Comparison of ENCODE assay signal across 7 cellular contexts in the genomic region with DNA sequence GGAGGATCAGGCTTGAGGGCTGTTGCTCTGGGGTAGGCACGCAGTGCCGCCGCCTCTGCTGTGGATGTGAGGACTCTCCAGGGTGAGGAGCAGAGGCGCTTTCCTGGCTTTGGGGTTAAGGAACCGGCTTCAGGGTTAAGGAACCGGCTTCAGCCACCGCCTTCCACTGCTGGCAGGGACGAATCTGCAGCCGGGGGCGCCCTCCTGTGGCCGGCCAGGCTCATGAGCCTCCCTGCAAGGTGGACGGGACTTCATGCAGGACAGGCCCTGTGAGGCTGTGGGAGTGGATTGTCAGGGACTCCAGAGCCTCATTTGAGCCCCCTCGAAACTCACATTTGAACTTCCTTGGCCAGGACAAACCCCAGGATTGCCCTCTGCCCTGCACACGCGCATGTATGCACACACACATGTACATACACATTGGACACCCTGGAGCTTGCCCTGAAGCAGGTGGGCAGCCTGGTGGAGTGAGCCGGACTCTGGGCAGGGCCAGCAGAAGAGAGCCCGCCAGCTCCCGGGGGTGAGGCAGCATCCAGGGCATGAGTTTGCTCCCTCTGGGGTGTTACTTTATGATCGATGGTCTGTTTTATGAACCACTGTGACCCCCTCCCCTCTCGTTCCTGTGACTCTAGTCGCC.
DNase-seq lines count a peak whose midpoint lies in the region; ATAC-seq and TF ChIP-seq lines count a peak whose summit lies in the region.

No MANE protein-coding gene starts in this region.

- TF ChIP-seq CTCF in LNCAP (IDR thresholded peaks at IDR 0.05) (peak; percentile 90), fibroblast of pulmonary artery (IDR thresholded peaks at IDR 0.05; ENCODE audit: low read length, missing control alignments) (peak; percentile 36), osteocyte (IDR thresholded peaks at IDR 0.05) (peak; percentile 48), natural killer cell (IDR thresholded peaks at IDR 0.05) (no peak)

- no peak overlapping the region for H3K4me3 ChIP-seq in fibroblast of pulmonary artery (replicated peaks; ENCODE audit: low read depth, low read length)

- ATAC-seq in GM19351 (IDR thresholded peaks at IDR 0.05; ENCODE audit: unreplicated experiment), result peak; percentile 51
- no peak for ATAC-seq in natural killer cell

- H3K9me3 Mint-ChIP-seq in osteocyte (ENCODE audit: unreplicated experiment) (no peaks in the 10 kb centered on the region), natural killer cell (no peaks in the 10 kb centered on the region)

- H3K27ac Mint-ChIP-seq in osteocyte (ENCODE audit: unreplicated experiment) (no peak overlapping the region), natural killer cell (no peak overlapping the region)

- H3K36me3 Mint-ChIP-seq in osteocyte (ENCODE audit: unreplicated experiment) (no peaks in the 10 kb centered on the region), natural killer cell (no peaks in the 10 kb centered on the region)

- H3K4me1 Mint-ChIP-seq in osteocyte (ENCODE audit: unreplicated experiment) (no peaks in the 10 kb centered on the region), natural killer cell (no peaks in the 10 kb centered on the region)

- no peaks in the 10 kb centered on the region for H3K27me3 Mint-ChIP-seq in osteocyte (ENCODE audit: unreplicated experiment)
- peaks cover 0 to 6% of the 10 kb centered on the region in 2 donors for H3K27me3 Mint-ChIP-seq in natural killer cell (ENCODE audit: low read depth in 2 of 2)

- intact Hi-C loops in natural killer cell (cut with micrococcal nuclease), result no loop called here

- H3K4me3 Mint-ChIP-seq in osteocyte (ENCODE audit: unreplicated experiment), result no peak overlapping the region
- no peak overlapping the region for H3K4me3 Mint-ChIP-seq in natural killer cell

- peak; percentile 14 for DNase-seq in DMS79 (lab: John Stamatoyannopoulos, UW)
- peak; percentile 71 for DNase-seq in UCSD-AML1 (lab: John Stamatoyannopoulos, UW; ENCODE audit: unreplicated experiment)
- peak; percentile 29 for DNase-seq in fibroblast of pulmonary artery (ENCODE audit: low read depth)
- DNase-seq in osteocyte (ENCODE audit: extremely low spot score, unreplicated experiment), result no peak
- no peak for DNase-seq in natural killer cell

Comparison
In these comparisons a context has a peak if more than half of its experiments do, and no peak if none do; other contexts are left out.
1. DNase-seq: peak in DMS79 (single experiment), UCSD-AML1 (single experiment) and fibroblast of pulmonary artery (single experiment); none in osteocyte (single experiment) and natural killer cell (single experiment).